Comparison of ENCODE assay signal across 19 cellular contexts in genomic region chr13:105969761-105970160, GRCh38.
A peak's percentile ranks its signal among the peaks of the same experiment; 100 is the strongest.
DNase-seq lines count a peak whose midpoint lies in the region; ATAC-seq, FAIRE-seq and TF ChIP-seq lines count a peak whose summit lies in the region.
"Had no signal": no experiment of that assay in that cellular context is flagged by ENCODE, and none has a peak within 500 bp of the region (broad histone marks: within the 10 kb centered on the region; RNA-seq: fewer than 3 reads in every experiment).

No MANE protein-coding gene starts in this region.

- POLR2A ChIA-PET in A549 (lab: Yijun Ruan, JAX) (no interaction called here), HEK293 (lab: Yijun Ruan, JAX) (no interaction called here)
- POLR2A ChIA-PET in CD8-positive, alpha-beta memory T cell (lab: Charles Lee) = no interaction called here

- no peaks in the 10 kb centered on the region for H3K4me1 Mint-ChIP-seq in activated CD4-positive, alpha-beta T cell treated with anti-CD3 and anti-CD28 coated beads, Interleukin-2, amount 10 ng/mL, durations not matched to agents 24 days and 14 days
- no peaks in the 10 kb centered on the region for H3K4me1 Mint-ChIP-seq in CD8-positive, alpha-beta memory T cell
- H3K4me1 Mint-ChIP-seq: activated T-helper 17 cell treated with anti-CD3 and anti-CD28 coated beads, Interleukin-2, amount 50 U/mL, for 72 hours had no signal

- H3K4me3 Mint-ChIP-seq in activated CD4-positive, alpha-beta T cell treated with anti-CD3 and anti-CD28 coated beads, Interleukin-2, amount 10 ng/mL, durations not matched to agents 24 days and 14 days = no peak overlapping the region
- no peak overlapping the region for H3K4me3 Mint-ChIP-seq in CD8-positive, alpha-beta memory T cell
- H3K4me3 Mint-ChIP-seq: activated T-helper 17 cell treated with anti-CD3 and anti-CD28 coated beads, Interleukin-2, amount 50 U/mL, for 72 hours had no signal

- CTCF ChIA-PET in A549 (lab: Yijun Ruan, JAX) = no interaction called here
- CTCF ChIA-PET in HEK293 (lab: Yijun Ruan, JAX) = no interaction called here
- CTCF ChIA-PET in CD8-positive, alpha-beta memory T cell (lab: Charles Lee) = no interaction called here

- no peaks in the 10 kb centered on the region for H3K9me3 Mint-ChIP-seq in activated CD4-positive, alpha-beta T cell treated with anti-CD3 and anti-CD28 coated beads, Interleukin-2, amount 10 ng/mL, durations not matched to agents 24 days and 14 days
- peaks cover 0 to under 1% (median 0%) of the 10 kb centered on the region in 5 donors for H3K9me3 Mint-ChIP-seq in CD8-positive, alpha-beta memory T cell
- H3K9me3 Mint-ChIP-seq: activated T-helper 17 cell treated with anti-CD3 and anti-CD28 coated beads, Interleukin-2, amount 50 U/mL, for 72 hours had no signal

- FAIRE-seq in A549 (lab: Jason Lieb, UNC) = no peak

- no peak overlapping the region for H3K4me3 ChIP-seq in A549
- H3K4me3 ChIP-seq in HEK293 (ENCODE audit: low read depth, low read length) = no peak overlapping the region
- no peak overlapping the region for H3K4me3 ChIP-seq in left lung
- no peak overlapping the region for H3K4me3 ChIP-seq in CD8-positive, alpha-beta memory T cell (ENCODE audit: low read length)
- H3K4me3 ChIP-seq: testis had no signal

- H3K4me1 ChIP-seq in A549 = peaks cover 17% of the 10 kb centered on the region
- peaks cover 16% of the 10 kb centered on the region for H3K4me1 ChIP-seq in HEK293 (ENCODE audit: control insufficient read depth, insufficient read depth, low read length)
- no peaks in the 10 kb centered on the region for H3K4me1 ChIP-seq in left lung
- H3K4me1 ChIP-seq in CD8-positive, alpha-beta memory T cell (ENCODE audit: insufficient read depth, low read length) = no peaks in the 10 kb centered on the region
- H3K4me1 ChIP-seq: testis had no signal

- DNase-seq in A549 (ENCODE audit: low read depth in 1 of 2, low spot score in 1 of 2) (peak in 1 of 2 experiments; percentile 61), T1000 (lab: John Stamatoyannopoulos, UW) (peak; percentile 27), left lung (no peak)
- DNase-seq in activated CD4-positive, alpha-beta T cell treated with anti-CD3 and anti-CD28 coated beads, Interleukin-2, amount 10 ng/mL, durations not matched to agents 24 days and 14 days = no peak
- DNase-seq in CD8-positive, alpha-beta memory T cell = no peak
- DNase-seq: activated CD8-positive, alpha-beta memory T cell treated with anti-CD3 and anti-CD28 coated beads for 24 hours; central memory CD4-positive, alpha-beta T cell; effector memory CD4-positive, alpha-beta T cell; NCI-H1436 treated with DMSO at 0.1 percent for 48 hours; right cardiac atrium; stimulated activated CD4-positive, alpha-beta T cell treated with anti-CD3 and anti-CD28 coated beads, Interleukin-2, amount 100 ng/mL, for 48 hours; stimulated activated CD8-positive, alpha-beta memory T cell treated with anti-CD3 and anti-CD28 coated beads, Interleukin-4, amount 100 ng/mL, for 48 hours; SW 1271; testis; WERI-Rb-1 had no signal

- 12% methylated on average over 4 of the region's 4 CpGs for WGBS in A549 (ENCODE audit: missing lambda C conversion rate)

- no peaks in the 10 kb centered on the region for H3K36me3 Mint-ChIP-seq in activated CD4-positive, alpha-beta T cell treated with anti-CD3 and anti-CD28 coated beads, Interleukin-2, amount 10 ng/mL, durations not matched to agents 24 days and 14 days (ENCODE audit: low read depth)
- H3K36me3 Mint-ChIP-seq in CD8-positive, alpha-beta memory T cell = no peaks in the 10 kb centered on the region

- no peak overlapping the region for H3K27ac Mint-ChIP-seq in activated CD4-positive, alpha-beta T cell treated with anti-CD3 and anti-CD28 coated beads, Interleukin-2, amount 10 ng/mL, durations not matched to agents 24 days and 14 days
- H3K27ac Mint-ChIP-seq in CD8-positive, alpha-beta memory T cell = no peak overlapping the region
- H3K27ac Mint-ChIP-seq: activated T-helper 17 cell treated with anti-CD3 and anti-CD28 coated beads, Interleukin-2, amount 50 U/mL, for 72 hours had no signal

- H3K27me3 Mint-ChIP-seq in activated CD4-positive, alpha-beta T cell treated with anti-CD3 and anti-CD28 coated beads, Interleukin-2, amount 10 ng/mL, durations not matched to agents 24 days and 14 days = no peaks in the 10 kb centered on the region
- peaks cover 0 to 1% of the 10 kb centered on the region in 2 donors for H3K27me3 Mint-ChIP-seq in CD8-positive, alpha-beta memory T cell

- no peak for TF ChIP-seq CTCF in A549 (IDR thresholded peaks at IDR 0.05)
- no peak for TF ChIP-seq CTCF in HEK293 (tag by site-specific recombination; IDR thresholded peaks at IDR 0.05)
- no peak for TF ChIP-seq CTCF in left lung (IDR thresholded peaks at IDR 0.05)

- H3K27me3 ChIP-seq in left lung = no peaks in the 10 kb centered on the region
- H3K27me3 ChIP-seq in CD8-positive, alpha-beta memory T cell (ENCODE audit: insufficient read depth, low read length, poor library complexity, severe bottlenecking) = no peaks in the 10 kb centered on the region
- H3K27me3 ChIP-seq: testis had no signal

- H3K27ac ChIP-seq in A549 (no peak overlapping the region; a peak in 1 of 6 replicates), HEK293 (ENCODE audit: extremely low read depth, low read depth, low read length) (peak overlapping the region; percentile 34; the same call in 1 of the 2 replicates), left lung (no peak overlapping the region)
- H3K27ac ChIP-seq in CD8-positive, alpha-beta memory T cell (ENCODE audit: low read depth, low read length) = no peak overlapping the region
- H3K27ac ChIP-seq: testis, WERI-Rb-1 had no signal

- TF ChIP-seq RAD21 in A549 (conservative IDR thresholded peaks at IDR 0.05 in 1 of 2, IDR thresholded peaks at IDR 0.05 in 1 of 2) = no peak

- H3K4me2 ChIP-seq in A549 = peak overlapping the region; percentile 36; the same call in 2 of the 3 replicates

- TF ChIP-seq POLR2A in A549 (IDR thresholded peaks at IDR 0.05; ENCODE audit: low read length) = no peak

- intact Hi-C loops in left lung (cut with DNase I) = no loop called here
- intact Hi-C loops in activated CD4-positive, alpha-beta T cell treated with anti-CD3 and anti-CD28 coated beads, Interleukin-2, amount 10 ng/mL, durations not matched to agents 24 days and 14 days (cut with micrococcal nuclease) = no loop called here

- ATAC-seq in A549 (peak; percentile 30 to 72; a peak in 5 of 6 replicates), left lung (peak; percentile 64), HG03095 (IDR thresholded peaks at IDR 0.05; ENCODE audit: unreplicated experiment) (no peak), HG03139 (IDR thresholded peaks at IDR 0.05; ENCODE audit: unreplicated experiment) (no peak)
- ATAC-seq: activated T-helper 17 cell treated with anti-CD3 and anti-CD28 coated beads, Interleukin-2, amount 50 U/mL, for 72 hours; right cardiac atrium had no signal

- H3K36me3 ChIP-seq in HEK293 (ENCODE audit: control insufficient read depth in 2 of 2, insufficient read depth in 1 of 2, low read length in 2 of 2) = no peaks in the 10 kb centered on the region
- no peaks in the 10 kb centered on the region for H3K36me3 ChIP-seq in left lung
- H3K36me3 ChIP-seq in CD8-positive, alpha-beta memory T cell (ENCODE audit: insufficient read depth, low read length) = no peaks in the 10 kb centered on the region
- H3K36me3 ChIP-seq: WERI-Rb-1 had no signal

- H3K9me3 ChIP-seq in A549 (no peaks in the 10 kb centered on the region), HEK293 (ENCODE audit: control insufficient read depth, insufficient read depth, low read depth, low read length) (no peaks in the 10 kb centered on the region), left lung (no peaks in the 10 kb centered on the region)
- no peaks in the 10 kb centered on the region for H3K9me3 ChIP-seq in CD8-positive, alpha-beta memory T cell (ENCODE audit: low read length)
- H3K9me3 ChIP-seq: testis had no signal

- TF ChIP-seq EP300 in A549 (IDR thresholded peaks at IDR 0.05) = no peak

TF ChIP-seq in A549, 52 proteins besides CTCF, POLR2A, EP300 and RAD21:
- TF ChIP-seq JUN (IDR thresholded peaks at IDR 0.05) (no peak), GATA3 (IDR thresholded peaks at IDR 0.05; ENCODE audit: borderline replicate concordance) (peak; percentile 45; the same call in 1 of the 2 replicates), CHD2 (IDR thresholded peaks at IDR 0.05; ENCODE audit: low read length, partially characterized antibody) (no peak), BHLHE40 (IDR thresholded peaks at IDR 0.05; ENCODE audit: low read depth, low read length) (no peak)
TF ChIP-seq in A549: peak in this region for 1.

TF ChIP-seq in HEK293, 187 proteins besides CTCF, POLR2A, EP300 and RAD21 (continues in another document):
- no peak for TF ChIP-seq ZNF133 (tag by site-specific recombination; IDR thresholded peaks at IDR 0.05)
- TF ChIP-seq TSHZ1 (tag by site-specific recombination; IDR thresholded peaks at IDR 0.05; ENCODE audit: borderline replicate concordance) = no peak
- TF ChIP-seq ZNF146 (tag by site-specific recombination; IDR thresholded peaks at IDR 0.05) = no peak

Comparison
In these comparisons a context has a peak if more than half of its experiments do, and no peak if none do; other contexts are left out.
1. ATAC-seq: peak in A549 (2 of 2) and left lung (single experiment); none in HG03095 (single experiment) and HG03139 (single experiment).